ENCODE assay signal across 18 cellular contexts in the genomic region with DNA sequence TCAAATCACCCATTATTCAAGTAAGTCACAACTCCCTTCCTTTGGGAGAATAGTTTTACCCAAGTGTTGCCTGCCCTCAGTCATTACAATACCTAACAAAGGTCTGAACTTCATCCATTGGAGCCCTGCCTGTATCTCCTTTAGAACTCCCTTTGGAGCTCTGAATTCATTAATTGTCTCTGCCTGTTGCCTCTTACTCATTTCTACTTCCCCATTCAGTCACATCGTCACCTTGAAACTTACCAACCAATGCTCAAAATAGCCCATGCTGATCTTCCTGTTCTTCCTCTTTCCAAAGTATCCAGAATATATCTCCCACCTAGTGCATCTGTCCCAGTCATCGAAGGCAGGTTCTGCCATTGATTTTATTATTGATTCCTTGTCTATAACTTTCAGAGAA.
DNase-seq lines count a peak whose midpoint lies in the region; ATAC-seq and TF ChIP-seq lines count a peak whose summit lies in the region.
"Had no signal": no experiment of that assay in that cellular context is flagged by ENCODE, and none has a peak within 500 bp of the region (broad histone marks: within the 10 kb centered on the region; RNA-seq: fewer than 3 reads in every experiment).

No MANE protein-coding gene starts in this region.

- H3K79me2 ChIP-seq in neural cell (replicated peaks; ENCODE audit: insufficient read depth, low read length), result no peaks in the 10 kb centered on the region

- H3K9ac ChIP-seq in neural cell (ENCODE audit: low read length), result peak overlapping the region; percentile 46
- H3K9ac ChIP-seq: neural progenitor cell had no signal

- no peaks in the 10 kb centered on the region for H3K9me3 ChIP-seq in neural cell (ENCODE audit: low read length)
- H3K9me3 ChIP-seq: testis had no signal

- H3K4me3 ChIP-seq in neural cell (ENCODE audit: low read length), result peak overlapping the region; percentile 1
- H3K4me3 ChIP-seq: cardiac muscle cell, neural progenitor cell, testis had no signal

- H4K20me1 ChIP-seq in neural cell (ENCODE audit: insufficient read depth), result no peaks in the 10 kb centered on the region

- peak overlapping the region; percentile 29 for H3K4me2 ChIP-seq in neural cell (ENCODE audit: low read length)
- H3K4me2 ChIP-seq: neural progenitor cell had no signal

- peak overlapping the region; percentile 90 for H3K27ac ChIP-seq in neural cell (ENCODE audit: low read length)
- H3K27ac ChIP-seq: cardiac muscle cell, neural progenitor cell, testis had no signal

- no peak for TF ChIP-seq RAD21 in neural cell (conservative IDR thresholded peaks at IDR 0.05)

- no peaks in the 10 kb centered on the region for H3K9me2 ChIP-seq in neural cell (ENCODE audit: insufficient read depth, low read length)

- no peaks in the 10 kb centered on the region for H3K27me3 ChIP-seq in neural cell (ENCODE audit: insufficient read depth, low read depth, low read length)
- H3K27me3 ChIP-seq: cardiac muscle cell, neural progenitor cell, testis had no signal

- no peak for TF ChIP-seq CTCF in neural cell (IDR thresholded peaks at IDR 0.05; ENCODE audit: poor library complexity, severe bottlenecking)

- TF ChIP-seq EP300 in neural cell (conservative IDR thresholded peaks at IDR 0.05; ENCODE audit: poor library complexity, severe bottlenecking), result no peak

- H3F3A ChIP-seq in neural cell (ENCODE audit: insufficient read depth, low read length, poor library complexity, severe bottlenecking), result no peaks in the 10 kb centered on the region

- peak; percentile 41 for ATAC-seq in GM18868 (IDR thresholded peaks at IDR 0.05; ENCODE audit: unreplicated experiment)
- ATAC-seq in HG02885 (IDR thresholded peaks at IDR 0.05; ENCODE audit: poor library complexity, unreplicated experiment), result peak; percentile 47
- no peak for ATAC-seq in HG03432 (IDR thresholded peaks at IDR 0.05; ENCODE audit: unreplicated experiment)

- no peak overlapping the region for H2AFZ ChIP-seq in neural cell (ENCODE audit: low read depth, low read length)
- H2AFZ ChIP-seq: neural progenitor cell had no signal

- no peaks in the 10 kb centered on the region for H3K36me3 ChIP-seq in neural cell (ENCODE audit: insufficient read depth, low read length)
- H3K36me3 ChIP-seq: cardiac muscle cell, neural progenitor cell had no signal

- DNase-seq in OCI-M1 (lab: John Stamatoyannopoulos, UW), result peak; percentile 23
- no peak for DNase-seq in stimulated activated CD4-positive, alpha-beta T cell treated with anti-CD3 and anti-CD28 coated beads, Interleukin-15, amount 100 ng/mL, for 24 hours
- no peak for DNase-seq in activated CD4-positive, CD25-positive, alpha-beta regulatory T cell treated with anti-CD3 and anti-CD28 coated beads, Interleukin-2, amount 50 U/mL, for 72 hours
- no peak for DNase-seq in activated CD4-positive, alpha-beta T cell treated with anti-CD3 and anti-CD28 coated beads, Interleukin-2, amount 50 U/mL, for 1 hour
- DNase-seq: foreskin melanocyte, HCEC 1CT, midbrain, NCI-H146, NCI-H345, SHP77 treated with DMSO at 0.1 percent for 48 hours, T-helper 2 cell, testis had no signal

TF ChIP-seq in neural cell, 6 proteins besides CTCF, POLR2A, EP300 and RAD21:
- TF ChIP-seq, protein P1, sequence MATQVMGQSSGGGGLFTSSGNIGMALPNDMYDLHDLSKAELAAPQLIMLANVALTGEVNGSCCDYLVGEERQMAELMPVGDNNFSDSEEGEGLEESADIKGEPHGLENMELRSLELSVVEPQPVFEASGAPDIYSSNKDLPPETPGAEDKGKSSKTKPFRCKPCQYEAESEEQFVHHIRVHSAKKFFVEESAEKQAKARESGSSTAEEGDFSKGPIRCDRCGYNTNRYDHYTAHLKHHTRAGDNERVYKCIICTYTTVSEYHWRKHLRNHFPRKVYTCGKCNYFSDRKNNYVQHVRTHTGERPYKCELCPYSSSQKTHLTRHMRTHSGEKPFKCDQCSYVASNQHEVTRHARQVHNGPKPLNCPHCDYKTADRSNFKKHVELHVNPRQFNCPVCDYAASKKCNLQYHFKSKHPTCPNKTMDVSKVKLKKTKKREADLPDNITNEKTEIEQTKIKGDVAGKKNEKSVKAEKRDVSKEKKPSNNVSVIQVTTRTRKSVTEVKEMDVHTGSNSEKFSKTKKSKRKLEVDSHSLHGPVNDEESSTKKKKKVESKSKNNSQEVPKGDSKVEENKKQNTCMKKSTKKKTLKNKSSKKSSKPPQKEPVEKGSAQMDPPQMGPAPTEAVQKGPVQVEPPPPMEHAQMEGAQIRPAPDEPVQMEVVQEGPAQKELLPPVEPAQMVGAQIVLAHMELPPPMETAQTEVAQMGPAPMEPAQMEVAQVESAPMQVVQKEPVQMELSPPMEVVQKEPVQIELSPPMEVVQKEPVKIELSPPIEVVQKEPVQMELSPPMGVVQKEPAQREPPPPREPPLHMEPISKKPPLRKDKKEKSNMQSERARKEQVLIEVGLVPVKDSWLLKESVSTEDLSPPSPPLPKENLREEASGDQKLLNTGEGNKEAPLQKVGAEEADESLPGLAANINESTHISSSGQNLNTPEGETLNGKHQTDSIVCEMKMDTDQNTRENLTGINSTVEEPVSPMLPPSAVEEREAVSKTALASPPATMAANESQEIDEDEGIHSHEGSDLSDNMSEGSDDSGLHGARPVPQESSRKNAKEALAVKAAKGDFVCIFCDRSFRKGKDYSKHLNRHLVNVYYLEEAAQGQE (IDR thresholded peaks at IDR 0.05; ENCODE audit: borderline replicate concordance), result no peak
- no peak for TF ChIP-seq POLR2AphosphoS5 (IDR thresholded peaks at IDR 0.05)
